8 cellular contexts compared by ENCODE assay signal in the genomic region with DNA sequence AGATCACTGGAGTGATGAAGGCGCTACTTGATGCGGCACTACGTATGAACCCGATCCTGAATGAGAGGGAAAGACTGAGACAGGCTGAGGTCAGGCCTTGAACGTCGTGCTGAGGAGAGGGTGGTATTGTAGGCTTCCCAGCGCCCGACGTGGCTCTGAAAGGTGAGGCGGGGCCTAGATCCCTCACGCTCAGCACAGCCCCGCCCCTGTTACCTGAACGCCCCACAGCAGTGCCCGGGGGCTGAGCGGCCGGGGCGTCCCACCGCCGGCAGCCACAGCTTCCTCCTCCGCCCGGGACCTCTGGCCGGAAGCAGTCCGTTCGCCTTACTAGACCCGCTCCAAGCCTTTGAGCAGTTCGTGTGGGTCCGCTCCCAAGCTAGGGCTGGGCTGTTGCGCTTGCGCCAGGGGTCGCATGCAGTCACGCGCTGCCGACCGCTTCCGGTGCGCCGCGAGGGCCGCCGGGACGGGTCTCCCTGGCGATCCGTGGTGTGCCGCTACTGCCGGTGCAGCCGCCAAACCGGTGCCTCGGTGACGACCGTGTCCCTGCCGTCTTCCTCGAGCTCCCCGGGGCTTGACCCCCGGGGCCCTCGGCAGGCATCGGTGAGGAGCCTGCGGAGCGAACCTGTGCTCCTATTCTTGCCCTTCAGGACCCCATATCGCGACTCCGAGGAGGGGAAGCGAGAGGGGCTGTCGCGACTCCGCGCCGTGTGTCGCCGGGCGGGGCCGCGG. TPM values are rescaled to one million over a fixed set of nuclear protein-coding genes. Genes with fewer than 3 reads are reported as not detected.
A peak's percentile ranks its signal among the peaks of the same experiment; 100 is the strongest.
DNase-seq lines count a peak whose midpoint lies in the region; ATAC-seq and TF ChIP-seq lines count a peak whose summit lies in the region.

A gene with protein sequence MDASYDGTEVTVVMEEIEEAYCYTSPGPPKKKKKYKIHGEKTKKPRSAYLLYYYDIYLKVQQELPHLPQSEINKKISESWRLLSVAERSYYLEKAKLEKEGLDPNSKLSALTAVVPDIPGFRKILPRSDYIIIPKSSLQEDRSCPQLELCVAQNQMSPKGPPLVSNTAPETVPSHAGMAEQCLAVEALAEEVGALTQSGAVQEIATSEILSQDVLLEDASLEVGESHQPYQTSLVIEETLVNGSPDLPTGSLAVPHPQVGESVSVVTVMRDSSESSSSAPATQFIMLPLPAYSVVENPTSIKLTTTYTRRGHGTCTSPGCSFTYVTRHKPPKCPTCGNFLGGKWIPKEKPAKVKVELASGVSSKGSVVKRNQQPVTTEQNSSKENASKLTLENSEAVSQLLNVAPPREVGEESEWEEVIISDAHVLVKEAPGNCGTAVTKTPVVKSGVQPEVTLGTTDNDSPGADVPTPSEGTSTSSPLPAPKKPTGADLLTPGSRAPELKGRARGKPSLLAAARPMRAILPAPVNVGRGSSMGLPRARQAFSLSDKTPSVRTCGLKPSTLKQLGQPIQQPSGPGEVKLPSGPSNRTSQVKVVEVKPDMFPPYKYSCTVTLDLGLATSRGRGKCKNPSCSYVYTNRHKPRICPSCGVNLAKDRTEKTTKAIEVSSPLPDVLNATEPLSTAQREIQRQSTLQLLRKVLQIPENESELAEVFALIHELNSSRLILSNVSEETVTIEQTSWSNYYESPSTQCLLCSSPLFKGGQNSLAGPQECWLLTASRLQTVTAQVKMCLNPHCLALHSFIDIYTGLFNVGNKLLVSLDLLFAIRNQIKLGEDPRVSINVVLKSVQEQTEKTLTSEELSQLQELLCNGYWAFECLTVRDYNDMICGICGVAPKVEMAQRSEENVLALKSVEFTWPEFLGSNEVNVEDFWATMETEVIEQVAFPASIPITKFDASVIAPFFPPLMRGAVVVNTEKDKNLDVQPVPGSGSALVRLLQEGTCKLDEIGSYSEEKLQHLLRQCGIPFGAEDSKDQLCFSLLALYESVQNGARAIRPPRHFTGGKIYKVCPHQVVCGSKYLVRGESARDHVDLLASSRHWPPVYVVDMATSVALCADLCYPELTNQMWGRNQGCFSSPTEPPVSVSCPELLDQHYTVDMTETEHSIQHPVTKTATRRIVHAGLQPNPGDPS (N-terminal part only) (plus strand): TSS at position 479 of the 729 bp plus-strand sequence. CDS start 4,114 bp downstream, outside the sequence.
TSS of gene TIGD6 (minus strand) at position 394 of the 729 bp plus-strand sequence. CDS start 4,306 bp downstream, outside the sequence.

- peak; percentile 80 for TF ChIP-seq POLR2A in right lobe of liver (IDR thresholded peaks at IDR 0.05)

- intact Hi-C loops in right lobe of liver (cut with DNase I): no loop called here

- peak within 1 kb of the TSS; percentile 71 to 90 (median 88) for H3K27ac ChIP-seq in right lobe of liver

- H3K4me3 ChIP-seq in right lobe of liver: peak within 1 kb of the TSS; percentile 65 to 98 (median 82)

- TF ChIP-seq CTCF in right lobe of liver (IDR thresholded peaks at IDR 0.05): peak in 1 of 4 donors; percentile 8

- ATAC-seq in GM19395 (IDR thresholded peaks at IDR 0.05; ENCODE audit: unreplicated experiment) (peak; percentile 86), HG03558 (IDR thresholded peaks at IDR 0.05; ENCODE audit: extremely low read depth, unreplicated experiment) (peak; percentile 72), right lobe of liver (peak; percentile 91 to 95 (median 92))

- WGBS in right lobe of liver (ENCODE audit: insufficient coverage, low coverage, low lambda C conversion rate, missing lambda C conversion rate): 0% methylated on average over 11 of the region's 72 CpGs

- no peaks in the 10 kb centered on the region for H3K9me3 ChIP-seq in right lobe of liver

- H3K27me3 ChIP-seq in right lobe of liver: no peaks in the 10 kb centered on the region

- peaks cover 0 to 11% (median 0%) of the 10 kb centered on the region in 4 donors for H3K36me3 ChIP-seq in right lobe of liver

- DNase-seq in CD1c-positive myeloid dendritic cell (ENCODE audit: extremely low spot score): peak; percentile 93
- DNase-seq in NCI-H748 (lab: John Stamatoyannopoulos, UW; ENCODE audit: unreplicated experiment): peak; percentile 97
- DNase-seq in activated CD4-positive, alpha-beta T cell treated with anti-CD3 and anti-CD28 coated beads, Interleukin-2, amount 50 U/mL, for 4 hours: peak; percentile 73 to 76
- peak; percentile 95 for DNase-seq in dermis blood vessel endothelial cell
- peak; percentile 91 to 95 (median 94) for DNase-seq in right lobe of liver
- peak; percentile 91 for DNase-seq in stimulated activated CD4-positive, alpha-beta T cell treated with anti-CD3 and anti-CD28 coated beads, Interleukin-4, amount 100 ng/mL, for 24 hours

- H3K4me1 ChIP-seq in right lobe of liver: peaks cover 0 to 18% (median 6%) of the 10 kb centered on the region in 4 donors

RNA-seq across cellular contexts. Expression of the first gene that starts in this region (rescaled TPM):
- total RNA-seq in dermis blood vessel endothelial cell (33.2 and 45.9 TPM in 2 replicates), right lobe of liver (10 to 100 TPM in 4 of 6 experiments, 1 to 10 TPM in 2; 7.7 to 28.3 (median 12.2) TPM)

RNA-seq across cellular contexts. Expression of gene TIGD6, which starts in this region (rescaled TPM):
- total RNA-seq in dermis blood vessel endothelial cell: 5.3 and 6.0 TPM in 2 replicates
- 1 to 10 TPM; 1.5 to 2.8 (median 2.2) TPM for total RNA-seq in right lobe of liver

Comparison
In these comparisons a context has a peak if more than half of its experiments do, and no peak if none do; other contexts are left out.
1. Peak in every context shown above with its lines: DNase-seq, ATAC-seq, H3K4me3 ChIP-seq and H3K27ac ChIP-seq.